ENCODE assay signal across 1 cellular context in genomic region chr10:95183451-95184230, GRCh38.
A peak's percentile ranks its signal among the peaks of the same experiment; 100 is the strongest.
TF ChIP-seq lines count a peak whose summit lies in the region.

No MANE protein-coding gene starts in this region.

TF ChIP-seq in K562, 482 proteins besides CTCF, POLR2A, EP300 and RAD21 (continued from another document and continues in another):
- no peak for TF ChIP-seq MITF (IDR thresholded peaks at IDR 0.05)
- TF ChIP-seq XRCC5 (IDR thresholded peaks at IDR 0.05; ENCODE audit: low read depth, low read length): peak; percentile 67; the same call in 1 of the 2 replicates
- peak; percentile 50 for TF ChIP-seq SP2 (IDR thresholded peaks at IDR 0.05; ENCODE audit: extremely low read depth, low read depth, low read length, poor library complexity, severe bottlenecking)
- peak; percentile 82 for TF ChIP-seq GABPA (tag; conservative IDR thresholded peaks at IDR 0.05; ENCODE audit: low read depth)
- TF ChIP-seq ZNF24 (IDR thresholded peaks at IDR 0.05): peak; percentile 42; the same call in 1 of the 2 replicates
- TF ChIP-seq YY1 (IDR thresholded peaks at IDR 0.05; ENCODE audit: borderline replicate concordance in 1 of 3, control insufficient read depth in 1 of 3, extremely low read depth in 1 of 3, insufficient read depth in 3 of 3, insufficient read length in 1 of 3, insufficient replicate concordance in 2 of 3, low read depth in 1 of 3, low read length in 2 of 3): peak in 2 of 3 experiments; percentile 47 to 49
- TF ChIP-seq FOXA3 (CRISPR knock-in tag; conservative IDR thresholded peaks at IDR 0.05 in 1 of 2, IDR thresholded peaks at IDR 0.05 in 1 of 2): no peak
- no peak for TF ChIP-seq ASH1L (IDR thresholded peaks at IDR 0.05; ENCODE audit: borderline replicate concordance, low read depth, partially characterized antibody)
- peak; percentile 67 for TF ChIP-seq SMC3 (conservative IDR thresholded peaks at IDR 0.05; ENCODE audit: insufficient read depth, low read depth, low read length)
- TF ChIP-seq MGA (IDR thresholded peaks at IDR 0.05): peak; percentile 27; the same call in 1 of the 2 replicates
- no peak for TF ChIP-seq ZNF12 (CRISPR knock-in tag; IDR thresholded peaks at IDR 0.05)
- TF ChIP-seq NELFE (IDR thresholded peaks at IDR 0.05; ENCODE audit: insufficient read depth, insufficient read length): no peak
- TF ChIP-seq RBM22 (IDR thresholded peaks at IDR 0.05; ENCODE audit: low read depth, low read length, poor library complexity, severe bottlenecking): no peak
- TF ChIP-seq GTF3C2 (IDR thresholded peaks at IDR 0.05; ENCODE audit: borderline replicate concordance, extremely low read depth, insufficient read length): no peak
- TF ChIP-seq ELK1 (CRISPR knock-in tag; IDR thresholded peaks at IDR 0.05): no peak
- TF ChIP-seq GTF2A2 (tag; IDR thresholded peaks at IDR 0.05): no peak
- peak; percentile 38; the same call in 1 of the 2 replicates for TF ChIP-seq JUN (IDR thresholded peaks at IDR 0.05; ENCODE audit: borderline replicate concordance, low read depth, low read length)
- TF ChIP-seq JUN (CRISPR knock-in tag; IDR thresholded peaks at IDR 0.05; ENCODE audit: borderline replicate concordance): no peak
- peak; percentile 87 for TF ChIP-seq ETV5 (CRISPR knock-in tag; IDR thresholded peaks at IDR 0.05; ENCODE audit: low read depth)
- no peak for TF ChIP-seq SNIP1 (IDR thresholded peaks at IDR 0.05; ENCODE audit: low read depth)
- peak; percentile 47 for TF ChIP-seq RBM25 (IDR thresholded peaks at IDR 0.05; ENCODE audit: low read depth, low read length, severe bottlenecking)
- no peak for TF ChIP-seq ARID1B (IDR thresholded peaks at IDR 0.05)
- TF ChIP-seq FOXM1 (IDR thresholded peaks at IDR 0.05; ENCODE audit: low read depth): no peak
- no peak for TF ChIP-seq FOXM1 (CRISPR knock-in tag; IDR thresholded peaks at IDR 0.05; ENCODE audit: low read depth)
- TF ChIP-seq MED1 (CRISPR knock-in tag; IDR thresholded peaks at IDR 0.05; ENCODE audit: borderline replicate concordance): no peak
- TF ChIP-seq LARP7 (IDR thresholded peaks at IDR 0.05): no peak
- TF ChIP-seq CHAMP1 (IDR thresholded peaks at IDR 0.05): no peak
- TF ChIP-seq FOS (IDR thresholded peaks at IDR 0.05; ENCODE audit: extremely low read depth, insufficient read length): no peak
- no peak for TF ChIP-seq TAF7 (tag; IDR thresholded peaks at IDR 0.05)
- no peak for TF ChIP-seq TSC22D4 (tag; IDR thresholded peaks at IDR 0.05)
- TF ChIP-seq CBX8 (IDR thresholded peaks at IDR 0.05; ENCODE audit: borderline replicate concordance, extremely low read depth, low read depth, low read length, poor library complexity, severe bottlenecking): no peak
- TF ChIP-seq DACH1 (IDR thresholded peaks at IDR 0.05; ENCODE audit: partially characterized antibody): no peak
- TF ChIP-seq KLF16 (IDR thresholded peaks at IDR 0.05): peak; percentile 26; the same call in 1 of the 2 replicates
- no peak for TF ChIP-seq ZBTB33 (CRISPR knock-in tag; IDR thresholded peaks at IDR 0.05)
- no peak for TF ChIP-seq NFXL1 (CRISPR knock-in tag; IDR thresholded peaks at IDR 0.05)
- TF ChIP-seq C11orf30 (IDR thresholded peaks at IDR 0.05; ENCODE audit: low read depth): no peak
